In the genomic region with DNA sequence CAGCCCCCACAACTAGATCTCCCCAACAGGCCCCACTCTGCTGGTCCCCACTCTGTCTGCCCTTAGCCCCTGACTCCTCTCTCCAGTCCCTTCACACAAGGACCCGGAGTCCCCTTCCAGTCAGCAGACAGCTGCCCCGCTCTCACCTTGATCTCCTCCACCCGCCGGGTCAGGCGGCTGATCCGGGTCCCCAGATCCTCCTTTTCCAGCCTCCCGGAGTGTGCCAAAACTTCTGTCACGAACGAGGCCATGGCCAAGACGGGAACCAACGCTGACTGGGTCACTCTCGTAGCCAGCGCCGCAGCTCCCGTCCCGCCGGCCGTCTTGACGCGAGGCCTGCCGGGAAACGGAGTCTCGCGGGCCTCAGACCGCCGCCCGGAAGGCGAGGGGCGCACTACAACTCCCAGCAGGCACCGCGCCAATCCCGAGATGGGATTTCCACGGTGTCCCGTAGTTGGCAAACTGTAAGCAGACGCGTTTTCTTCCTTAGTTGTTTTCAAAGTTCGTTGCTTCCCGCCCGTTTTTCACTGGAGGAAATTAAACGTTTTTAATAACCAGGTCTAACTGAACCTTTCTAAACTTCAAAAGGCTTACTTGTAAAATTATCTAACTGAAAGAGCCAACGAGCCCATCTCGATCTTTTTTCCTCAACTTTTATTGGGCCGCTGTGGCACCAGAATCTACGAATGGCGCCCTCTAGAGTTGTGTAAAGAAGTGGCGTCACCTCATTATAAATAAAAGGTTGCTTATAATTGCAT, we compare ENCODE assay signal across 8 cellular contexts. TPM values are rescaled to one million over a fixed set of nuclear protein-coding genes. Genes with fewer than 3 reads are reported as not detected.
DNase-seq lines count a peak whose midpoint lies in the region; ATAC-seq and TF ChIP-seq lines count a peak whose summit lies in the region.

A gene with protein sequence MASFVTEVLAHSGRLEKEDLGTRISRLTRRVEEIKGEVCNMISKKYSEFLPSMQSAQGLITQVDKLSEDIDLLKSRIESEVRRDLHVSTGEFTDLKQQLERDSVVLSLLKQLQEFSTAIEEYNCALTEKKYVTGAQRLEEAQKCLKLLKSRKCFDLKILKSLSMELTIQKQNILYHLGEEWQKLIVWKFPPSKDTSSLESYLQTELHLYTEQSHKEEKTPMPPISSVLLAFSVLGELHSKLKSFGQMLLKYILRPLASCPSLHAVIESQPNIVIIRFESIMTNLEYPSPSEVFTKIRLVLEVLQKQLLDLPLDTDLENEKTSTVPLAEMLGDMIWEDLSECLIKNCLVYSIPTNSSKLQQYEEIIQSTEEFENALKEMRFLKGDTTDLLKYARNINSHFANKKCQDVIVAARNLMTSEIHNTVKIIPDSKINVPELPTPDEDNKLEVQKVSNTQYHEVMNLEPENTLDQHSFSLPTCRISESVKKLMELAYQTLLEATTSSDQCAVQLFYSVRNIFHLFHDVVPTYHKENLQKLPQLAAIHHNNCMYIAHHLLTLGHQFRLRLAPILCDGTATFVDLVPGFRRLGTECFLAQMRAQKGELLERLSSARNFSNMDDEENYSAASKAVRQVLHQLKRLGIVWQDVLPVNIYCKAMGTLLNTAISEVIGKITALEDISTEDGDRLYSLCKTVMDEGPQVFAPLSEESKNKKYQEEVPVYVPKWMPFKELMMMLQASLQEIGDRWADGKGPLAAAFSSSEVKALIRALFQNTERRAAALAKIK (minus strand): TSS at position 277 of the 758 bp plus-strand sequence. CDS start 26 bp downstream, at position 251.

- peak within 1 kb of the TSS; percentile 92 for H2AFZ ChIP-seq in SK-N-SH (ENCODE audit: low read depth)

- H3K79me2 ChIP-seq in SK-N-SH (ENCODE audit: insufficient read depth), result peaks cover 37% of the 10 kb centered on the region

- TF ChIP-seq CTCF in GM10266 (IDR thresholded peaks at IDR 0.05; ENCODE audit: control insufficient read depth, insufficient read depth, low read depth, missing control alignments) (peak; percentile 73), SK-N-SH (IDR thresholded peaks at IDR 0.05) (peak; percentile 99)

- peak in 1 of 2 experiments; percentile 13; a peak in 1 of 4 replicates for TF ChIP-seq EP300 in SK-N-SH (IDR thresholded peaks at IDR 0.05; ENCODE audit: borderline replicate concordance in 1 of 2, low read depth in 1 of 2, low read length in 1 of 2)

- peaks cover 3 to 9% of the 10 kb centered on the region in 2 experiments; a peak in 3 of 4 replicates for H3K4me1 ChIP-seq in SK-N-SH (ENCODE audit: control insufficient read depth in 1 of 2, insufficient read depth in 2 of 2, low read depth in 1 of 2, low read length in 1 of 2)

- no peaks in the 10 kb centered on the region for H3K9me2 ChIP-seq in SK-N-SH

- H3K9ac ChIP-seq in SK-N-SH, result peak within 1 kb of the TSS; percentile 87

- POLR2A ChIA-PET in SK-N-SH (lab: Yijun Ruan, JAX), result interaction anchor here (1.4 kb wide), 1 partner anchor 15 kb away, joined by 4 read pairs; no protein-coding TSS in a partner anchor

- H3K4me2 ChIP-seq in SK-N-SH, result peak within 1 kb of the TSS; percentile 80

- no peaks in the 10 kb centered on the region for H3K27me3 ChIP-seq in SK-N-SH (ENCODE audit: insufficient read depth)

- 1% methylated on average over 24 of the region's 46 CpGs for WGBS in SK-N-SH (ENCODE audit: low lambda C conversion rate)

- DNase-seq in GM10266 (ENCODE audit: extremely low spot score), result peak; percentile 87
- peak; percentile 92 for DNase-seq in NCI-H1048 (lab: John Stamatoyannopoulos, UW)
- DNase-seq in SK-N-SH, result peak; percentile 90
- DNase-seq in activated naive CD4-positive, alpha-beta T cell treated with anti-CD3 and anti-CD28 coated beads, Interleukin-2, amount 50 U/mL, for 16 hours, result peak; percentile 93
- DNase-seq in germinal center (ENCODE audit: low spot score), result peak; percentile 87
- peak; percentile 84 for DNase-seq in non-pigmented ciliary epithelial cell (ENCODE audit: low read depth)
- DNase-seq in superior temporal gyrus (ENCODE audit: extremely low spot score), result peak; percentile 98

- no peaks in the 10 kb centered on the region for H3F3A ChIP-seq in SK-N-SH (replicated peaks; ENCODE audit: insufficient read depth)

- ATAC-seq in HG02588 (IDR thresholded peaks at IDR 0.05; ENCODE audit: unreplicated experiment), result peak; percentile 98

- CTCF ChIA-PET in SK-N-SH (lab: Yijun Ruan, JAX), result interaction anchor here (0.6 to 1.6 kb wide), 34 partner anchors 8 to 1324 kb away, joined by 3 to 12 read pairs (median 3); a partner anchor contains a TSS

- peak; percentile 45; the same call in 1 of the 2 replicates for TF ChIP-seq RAD21 in SK-N-SH (IDR thresholded peaks at IDR 0.05; ENCODE audit: low read length)

- H3K4me3 ChIP-seq in SK-N-SH (ENCODE audit: low read depth in 2 of 2, low read length in 1 of 2), result peak within 1 kb of the TSS; percentile 76 to 89

- H3K27ac ChIP-seq in SK-N-SH (ENCODE audit: low read depth in 2 of 2, low read length in 1 of 2), result peak within 1 kb of the TSS; percentile 58 to 73

- peaks cover 2 to 11% of the 10 kb centered on the region in 2 experiments for H3K36me3 ChIP-seq in SK-N-SH (replicated peaks in 1 of 2; ENCODE audit: control insufficient read depth in 1 of 2, insufficient read depth in 2 of 2, low read length in 1 of 2)

- H4K20me1 ChIP-seq in SK-N-SH (ENCODE audit: insufficient read depth), result no peaks in the 10 kb centered on the region

- no peaks in the 10 kb centered on the region for H3K9me3 ChIP-seq in SK-N-SH

TF ChIP-seq in SK-N-SH, 30 proteins besides CTCF, POLR2A, EP300 and RAD21 (continues in another document):
- TF ChIP-seq MXI1 (IDR thresholded peaks at IDR 0.05; ENCODE audit: low read depth, low read length) (peak; percentile 90), RFX5 (IDR thresholded peaks at IDR 0.05; ENCODE audit: low read length) (no peak), GATA2 (CRISPR knock-in tag; IDR thresholded peaks at IDR 0.05) (no peak), SMC3 (IDR thresholded peaks at IDR 0.05; ENCODE audit: low read depth, low read length) (no peak), ELF1 (IDR thresholded peaks at IDR 0.05) (peak; percentile 90), SIN3A (IDR thresholded peaks at IDR 0.05; ENCODE audit: borderline replicate concordance, low read depth, low read length) (peak; percentile 49; the same call in 1 of the 2 replicates), TAF1 (IDR thresholded peaks at IDR 0.05; ENCODE audit: borderline replicate concordance, low read depth, low read length) (peak; percentile 54; the same call in 1 of the 2 replicates), POLR2AphosphoS5 (IDR thresholded peaks at IDR 0.05; ENCODE audit: low read depth, low read length) (peak; percentile 66), RXRA (IDR thresholded peaks at IDR 0.05; ENCODE audit: borderline replicate concordance, low read depth) (no peak), YY1 (IDR thresholded peaks at IDR 0.05; ENCODE audit: low read depth) (peak; percentile 77; the same call in 1 of the 2 replicates), NFIC (IDR thresholded peaks at IDR 0.05; ENCODE audit: borderline replicate concordance) (peak; percentile 54; the same call in 1 of the 2 replicates), FOXM1 (IDR thresholded peaks at IDR 0.05; ENCODE audit: low read depth) (0 out of 2 replicates have a peak, but pooled peaks have one; percentile 37), FOXJ3 (CRISPR knock-in tag; IDR thresholded peaks at IDR 0.05) (peak; percentile 28; the same call in 1 of the 2 replicates), GABPA (IDR thresholded peaks at IDR 0.05; ENCODE audit: low read depth) (peak; percentile 39; the same call in 1 of the 2 replicates)
- TF ChIP-seq, protein P1, sequence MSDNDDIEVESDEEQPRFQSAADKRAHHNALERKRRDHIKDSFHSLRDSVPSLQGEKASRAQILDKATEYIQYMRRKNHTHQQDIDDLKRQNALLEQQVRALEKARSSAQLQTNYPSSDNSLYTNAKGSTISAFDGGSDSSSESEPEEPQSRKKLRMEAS (IDR thresholded peaks at IDR 0.05; ENCODE audit: low read depth), result 0 out of 2 replicates have a peak, but pooled peaks have one; percentile 18
- TF ChIP-seq, protein P2, sequence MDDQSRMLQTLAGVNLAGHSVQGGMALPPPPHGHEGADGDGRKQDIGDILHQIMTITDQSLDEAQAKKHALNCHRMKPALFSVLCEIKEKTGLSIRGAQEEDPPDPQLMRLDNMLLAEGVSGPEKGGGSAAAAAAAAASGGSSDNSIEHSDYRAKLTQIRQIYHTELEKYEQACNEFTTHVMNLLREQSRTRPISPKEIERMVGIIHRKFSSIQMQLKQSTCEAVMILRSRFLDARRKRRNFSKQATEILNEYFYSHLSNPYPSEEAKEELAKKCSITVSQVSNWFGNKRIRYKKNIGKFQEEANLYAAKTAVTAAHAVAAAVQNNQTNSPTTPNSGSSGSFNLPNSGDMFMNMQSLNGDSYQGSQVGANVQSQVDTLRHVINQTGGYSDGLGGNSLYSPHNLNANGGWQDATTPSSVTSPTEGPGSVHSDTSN (IDR thresholded peaks at IDR 0.05), result peak; percentile 46
- TF ChIP-seq, protein P3, sequence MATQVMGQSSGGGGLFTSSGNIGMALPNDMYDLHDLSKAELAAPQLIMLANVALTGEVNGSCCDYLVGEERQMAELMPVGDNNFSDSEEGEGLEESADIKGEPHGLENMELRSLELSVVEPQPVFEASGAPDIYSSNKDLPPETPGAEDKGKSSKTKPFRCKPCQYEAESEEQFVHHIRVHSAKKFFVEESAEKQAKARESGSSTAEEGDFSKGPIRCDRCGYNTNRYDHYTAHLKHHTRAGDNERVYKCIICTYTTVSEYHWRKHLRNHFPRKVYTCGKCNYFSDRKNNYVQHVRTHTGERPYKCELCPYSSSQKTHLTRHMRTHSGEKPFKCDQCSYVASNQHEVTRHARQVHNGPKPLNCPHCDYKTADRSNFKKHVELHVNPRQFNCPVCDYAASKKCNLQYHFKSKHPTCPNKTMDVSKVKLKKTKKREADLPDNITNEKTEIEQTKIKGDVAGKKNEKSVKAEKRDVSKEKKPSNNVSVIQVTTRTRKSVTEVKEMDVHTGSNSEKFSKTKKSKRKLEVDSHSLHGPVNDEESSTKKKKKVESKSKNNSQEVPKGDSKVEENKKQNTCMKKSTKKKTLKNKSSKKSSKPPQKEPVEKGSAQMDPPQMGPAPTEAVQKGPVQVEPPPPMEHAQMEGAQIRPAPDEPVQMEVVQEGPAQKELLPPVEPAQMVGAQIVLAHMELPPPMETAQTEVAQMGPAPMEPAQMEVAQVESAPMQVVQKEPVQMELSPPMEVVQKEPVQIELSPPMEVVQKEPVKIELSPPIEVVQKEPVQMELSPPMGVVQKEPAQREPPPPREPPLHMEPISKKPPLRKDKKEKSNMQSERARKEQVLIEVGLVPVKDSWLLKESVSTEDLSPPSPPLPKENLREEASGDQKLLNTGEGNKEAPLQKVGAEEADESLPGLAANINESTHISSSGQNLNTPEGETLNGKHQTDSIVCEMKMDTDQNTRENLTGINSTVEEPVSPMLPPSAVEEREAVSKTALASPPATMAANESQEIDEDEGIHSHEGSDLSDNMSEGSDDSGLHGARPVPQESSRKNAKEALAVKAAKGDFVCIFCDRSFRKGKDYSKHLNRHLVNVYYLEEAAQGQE (IDR thresholded peaks at IDR 0.05; ENCODE audit: low read depth, low read length), result 0 out of 2 replicates have a peak, but pooled peaks have one; percentile 4

RNA-seq across cellular contexts. Expression of the gene that starts here (rescaled TPM):
- 6.1 and 7.7 TPM in 2 replicates for polyA plus RNA-seq in SK-N-SH (2012; rRNA removed)
- 9.0 and 9.1 TPM in 2 replicates for polyA plus RNA-seq in SK-N-SH (2012; cell fraction: cytosol; rRNA removed)
- 2.9 and 5.6 TPM in 2 replicates for polyA plus RNA-seq in SK-N-SH (2012; cell fraction: nucleus; rRNA removed)

Comparison
In these comparisons a context has a peak if more than half of its experiments do, and no peak if none do; other contexts are left out.
1. Peak in every context shown above with its lines: DNase-seq, ATAC-seq, H3K4me3 ChIP-seq and H3K27ac ChIP-seq.